ENCODE assay signal across 8 cellular contexts in genomic region chr4:73070072-73070385, GRCh38. TPM values are rescaled to one million over a fixed set of nuclear protein-coding genes. Genes with fewer than 3 reads are reported as not detected.
DNase-seq lines count a peak whose midpoint lies in the region; ATAC-seq and TF ChIP-seq lines count a peak whose summit lies in the region.

No MANE protein-coding gene starts in this region.

- 3 to 5% (median 4%) methylated on average over 9 of the region's 9 CpGs for WGBS in adrenal gland, 4 donors
- 4% methylated on average over 9 of the region's 9 CpGs for WGBS in liver

- no peaks in the 10 kb centered on the region for H3K27me3 Mint-ChIP-seq in type B pancreatic cell

- H3K4me1 ChIP-seq in adrenal gland (replicated peaks in 1 of 2): peaks cover 7 to 15% of the 10 kb centered on the region in 2 donors
- peaks cover 0 to 14% (median under 1%) of the 10 kb centered on the region in 4 donors for H3K4me1 ChIP-seq in liver (ENCODE audit: control insufficient read depth in 4 of 4, insufficient read depth in 4 of 4, low read length in 3 of 4)

- H3K27ac Mint-ChIP-seq in type B pancreatic cell: peak overlapping the region; percentile 99

- H3K4me1 Mint-ChIP-seq in type B pancreatic cell (ENCODE audit: unreplicated experiment): peaks cover 9% of the 10 kb centered on the region

- H3K36me3 ChIP-seq in adrenal gland (replicated peaks in 1 of 2): no peaks in the 10 kb centered on the region
- peaks cover 0 to 21% (median under 1%) of the 10 kb centered on the region in 4 donors for H3K36me3 ChIP-seq in liver (ENCODE audit: control insufficient read depth in 4 of 4, insufficient read depth in 3 of 4, low read depth in 1 of 4, low read length in 3 of 4)

- no peak for TF ChIP-seq RAD21 in liver (IDR thresholded peaks at IDR 0.05)

- DNase-seq in DMS53 treated with DMSO at 0.1 percent for 48 hours (lab: John Stamatoyannopoulos, UW; ENCODE audit: unreplicated experiment) (peak; percentile 74), HL-60 (ENCODE audit: low read depth in 1 of 2, low spot score in 1 of 2) (no peak), adrenal gland (no peak), type B pancreatic cell (ENCODE audit: extremely low spot score, unreplicated experiment) (no peak), NCI-H748 treated with DMSO at 0.1 percent for 48 hours (lab: John Stamatoyannopoulos, UW) (no peak), anterior cingulate cortex (lab: John Stamatoyannopoulos, UW) (no peak)

- TF ChIP-seq POLR2A in adrenal gland (IDR thresholded peaks at IDR 0.05): no peak

- peak overlapping the region; percentile 97 for H3K27ac ChIP-seq in HL-60 (replicated peaks)
- H3K27ac ChIP-seq in adrenal gland: peak overlapping the region; percentile 16 to 100 (median 97)
- H3K27ac ChIP-seq in liver (ENCODE audit: low read depth in 1 of 2, low read length in 2 of 2): peak overlapping the region; percentile 95 to 99

- peak; percentile 14 for ATAC-seq in GM21381 (IDR thresholded peaks at IDR 0.05; ENCODE audit: unreplicated experiment)

- TF ChIP-seq CTCF in HL-60 (IDR thresholded peaks at IDR 0.05; ENCODE audit: insufficient read depth, low read length) (no peak), adrenal gland (IDR thresholded peaks at IDR 0.05) (no peak), liver (IDR thresholded peaks at IDR 0.05; ENCODE audit: low read depth, low read length, missing input control) (no peak), type B pancreatic cell (conservative IDR thresholded peaks at IDR 0.05) (no peak)

- peaks cover 7% of the 10 kb centered on the region for H3K36me3 Mint-ChIP-seq in type B pancreatic cell

- peak overlapping the region; percentile 88 to 94 for H3K9ac ChIP-seq in liver (ENCODE audit: low read depth in 1 of 2, low read length in 2 of 2)

- intact Hi-C loops in adrenal gland (cut with DNase I): no loop called here

- H3K4me3 ChIP-seq in HL-60 (replicated peaks; ENCODE audit: insufficient read depth, low read length) (peak overlapping the region; percentile 70), adrenal gland (peak overlapping the region in 3 of 4 donors; percentile 76 to 92 (median 91)), liver (ENCODE audit: low read depth in 1 of 3, low read length in 3 of 3) (peak overlapping the region; percentile 61 to 66 (median 64))

- no peaks in the 10 kb centered on the region for H3K27me3 ChIP-seq in HL-60 (ENCODE audit: insufficient read depth, poor library complexity, severe bottlenecking)
- H3K27me3 ChIP-seq in adrenal gland: no peaks in the 10 kb centered on the region
- no peaks in the 10 kb centered on the region for H3K27me3 ChIP-seq in liver (ENCODE audit: control insufficient read depth in 4 of 4, insufficient read depth in 4 of 4, low read length in 3 of 4)

- H3K9me3 Mint-ChIP-seq in type B pancreatic cell: no peaks in the 10 kb centered on the region

- peak overlapping the region; percentile 96 for H3K4me3 Mint-ChIP-seq in type B pancreatic cell

- H3K9me3 ChIP-seq in adrenal gland (replicated peaks in 1 of 3) (no peaks in the 10 kb centered on the region), liver (ENCODE audit: control insufficient read depth in 4 of 4, low read length in 3 of 4) (no peaks in the 10 kb centered on the region)

TF ChIP-seq in liver, 16 proteins besides CTCF, POLR2A, EP300 and RAD21:
- TF ChIP-seq REST (IDR thresholded peaks at IDR 0.05) (no peak), SP1 (IDR thresholded peaks at IDR 0.05) (no peak), HNF4G (IDR thresholded peaks at IDR 0.05) (no peak), JUND (IDR thresholded peaks at IDR 0.05) (no peak), RXRA (IDR thresholded peaks at IDR 0.05) (no peak), EGR1 (IDR thresholded peaks at IDR 0.05; ENCODE audit: low read depth in 2 of 2) (no peak), YY1 (IDR thresholded peaks at IDR 0.05) (no peak), TAF1 (conservative IDR thresholded peaks at IDR 0.05) (no peak), ATF3 (IDR thresholded peaks at IDR 0.05) (no peak), HNF4A (conservative IDR thresholded peaks at IDR 0.05) (no peak), MAX (IDR thresholded peaks at IDR 0.05) (no peak), ZBTB33 (IDR thresholded peaks at IDR 0.05) (no peak)

RNA-seq across cellular contexts. Expression of gene COX18, which starts 0.5 kb away (rescaled TPM):
- total RNA-seq in adrenal gland (10 to 100 TPM; 25.3 to 59.5 (median 34.6) TPM), liver (10 to 100 TPM; 23.2 to 27.3 TPM), type B pancreatic cell (ENCODE audit: low replicate concordance) (15.4 and 16.8 TPM in 2 replicates)
- polyA plus RNA-seq in adrenal gland (10 to 100 TPM in 2 of 3 donors, 1 to 10 TPM in 1; 8.3 to 27.2 (median 13.7) TPM), liver (10 to 100 TPM in 1 of 2 donors, 1 to 10 TPM in 1; 6.2 to 13.6 TPM)
